28 cellular contexts compared by ENCODE assay signal in the genomic region with DNA sequence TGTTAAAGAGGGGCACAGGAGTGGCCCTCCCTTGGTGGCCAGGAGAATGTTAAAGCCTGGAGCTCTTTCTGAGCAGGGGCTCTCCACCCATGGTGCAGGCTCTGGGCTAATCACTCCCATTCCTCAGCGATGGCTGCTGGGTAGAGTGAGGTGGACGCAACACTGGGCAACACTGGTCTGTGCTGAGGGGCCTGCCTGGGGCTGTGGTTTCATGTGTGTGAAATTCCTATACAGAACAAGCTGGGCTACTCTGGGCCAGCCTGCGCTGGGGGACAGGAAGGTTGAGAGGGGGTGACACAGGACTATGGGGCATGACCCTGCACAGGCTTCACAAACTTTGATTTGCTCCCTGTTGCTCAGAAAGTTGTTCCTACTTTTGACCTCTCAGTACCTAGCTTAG.
DNase-seq lines count a peak whose midpoint lies in the region; ATAC-seq and TF ChIP-seq lines count a peak whose summit lies in the region.
"Had no signal": no experiment of that assay in that cellular context is flagged by ENCODE, and none has a peak within 500 bp of the region (broad histone marks: within the 10 kb centered on the region; RNA-seq: fewer than 3 reads in every experiment).

No MANE protein-coding gene starts in this region.

- ATAC-seq in thoracic aorta (ENCODE audit: insufficient number of reproducible peaks, low FRiP score, low read depth) (no peak), HG02678 (IDR thresholded peaks at IDR 0.05; ENCODE audit: unreplicated experiment) (no peak)
- no peak for ATAC-seq in naive thymus-derived CD8-positive, alpha-beta T cell
- ATAC-seq: CD8-positive, alpha-beta T cell; foreskin keratinocyte; stimulated activated naive B cell treated with anti-CD40 and anti-IgM and Interleukin-4, amounts not matched to agents 10 μg/mL and 1 μg/mL and 100 μg/mL, for 72 hours had no signal

- H3K36me3 ChIP-seq in HUES48 (ENCODE audit: control insufficient read depth, insufficient read depth, low read length) = no peaks in the 10 kb centered on the region
- H3K36me3 ChIP-seq in thoracic aorta = no peaks in the 10 kb centered on the region
- no peaks in the 10 kb centered on the region for H3K36me3 ChIP-seq in Karpas-422 (ENCODE audit: insufficient read depth, low read length)
- H3K36me3 ChIP-seq: esophagus squamous epithelium, suprapubic skin, uterus had no signal

- H2AFZ ChIP-seq in Karpas-422 (ENCODE audit: low read length) = no peak overlapping the region

- no peak overlapping the region for H3K4me3 Mint-ChIP-seq in naive thymus-derived CD8-positive, alpha-beta T cell
- H3K4me3 Mint-ChIP-seq: activated CD4-positive, alpha-beta T cell treated with anti-CD3 and anti-CD28 coated beads, Interleukin-2, amount 10 ng/mL, durations not matched to agents 24 days and 14 days; activated naive CD8-positive, alpha-beta T cell; B cell; CD8-positive, alpha-beta T cell; dendritic cell treated with granulocyte-macrophage colony-stimulating factor and Interleukin-4, amounts not matched to agents 40 ng/mL and 50 ng/mL, for 4 days; nephron; stimulated activated naive B cell treated with anti-CD40 and anti-IgM and Interleukin-4, amounts not matched to agents 10 μg/mL and 1 μg/mL and 100 μg/mL, for 72 hours had no signal

- H3K4me1 Mint-ChIP-seq in naive thymus-derived CD8-positive, alpha-beta T cell = peaks cover 16 to 30% (median 20%) of the 10 kb centered on the region in 4 donors
- H3K4me1 Mint-ChIP-seq: activated CD4-positive, alpha-beta T cell treated with anti-CD3 and anti-CD28 coated beads, Interleukin-2, amount 10 ng/mL, durations not matched to agents 24 days and 14 days had no signal

- no peaks in the 10 kb centered on the region for H3K79me2 ChIP-seq in Karpas-422 (ENCODE audit: low read length)

- H3K27ac Mint-ChIP-seq in naive thymus-derived CD8-positive, alpha-beta T cell = no peak overlapping the region
- H3K27ac Mint-ChIP-seq: activated CD4-positive, alpha-beta T cell treated with anti-CD3 and anti-CD28 coated beads, Interleukin-2, amount 10 ng/mL, durations not matched to agents 24 days and 14 days; activated naive CD8-positive, alpha-beta T cell; B cell; CD8-positive, alpha-beta T cell; dendritic cell treated with granulocyte-macrophage colony-stimulating factor and Interleukin-4, amounts not matched to agents 40 ng/mL and 50 ng/mL, for 4 days; stimulated activated naive B cell treated with anti-CD40 and anti-IgM and Interleukin-4, amounts not matched to agents 10 μg/mL and 1 μg/mL and 100 μg/mL, for 72 hours had no signal

- H3K36me3 Mint-ChIP-seq in naive thymus-derived CD8-positive, alpha-beta T cell = peaks cover 0 to 8% (median 3%) of the 10 kb centered on the region in 3 donors
- H3K36me3 Mint-ChIP-seq: stimulated activated naive B cell treated with anti-CD40 and anti-IgM and Interleukin-4, amounts not matched to agents 10 μg/mL and 1 μg/mL and 100 μg/mL, for 72 hours had no signal

- H3K27me3 ChIP-seq in HUES48 (ENCODE audit: control insufficient read depth, insufficient read depth, low read length) (no peaks in the 10 kb centered on the region), layer of hippocampus (ENCODE audit: control insufficient read depth, insufficient read depth, low read length) (no peaks in the 10 kb centered on the region), thoracic aorta (replicated peaks; ENCODE audit: insufficient read depth) (no peaks in the 10 kb centered on the region), Karpas-422 (ENCODE audit: low read length) (no peaks in the 10 kb centered on the region)
- H3K27me3 ChIP-seq: esophagus squamous epithelium, foreskin keratinocyte, suprapubic skin, uterus had no signal

- H3K4me1 ChIP-seq in HUES48 (ENCODE audit: control insufficient read depth, insufficient read depth, low read length) = peaks cover 38% of the 10 kb centered on the region
- H3K4me1 ChIP-seq in thoracic aorta (ENCODE audit: control insufficient read depth in 1 of 2, low read depth in 2 of 2) = peaks cover 28 to 52% of the 10 kb centered on the region in 2 donors
- H3K4me1 ChIP-seq in Karpas-422 (ENCODE audit: low read length) = no peaks in the 10 kb centered on the region
- H3K4me1 ChIP-seq: foreskin keratinocyte, uterus had no signal

- H3K9me2 ChIP-seq in Karpas-422 (replicated peaks; ENCODE audit: insufficient read depth, low read length) = no peaks in the 10 kb centered on the region

- POLR2A ChIA-PET in naive thymus-derived CD8-positive, alpha-beta T cell (lab: Charles Lee) = no interaction called here

- H3K27ac ChIP-seq in HUES48 (ENCODE audit: low read depth, low read length) (peak overlapping the region; percentile 73), caudate nucleus (ENCODE audit: low read depth, low read length) (peak overlapping the region; percentile 33), layer of hippocampus (ENCODE audit: low read depth, low read length) (peak overlapping the region; percentile 69), thoracic aorta (peak overlapping the region; percentile 67 to 73), Karpas-422 (ENCODE audit: low read length) (no peak overlapping the region)
- H3K27ac ChIP-seq: esophagus squamous epithelium, foreskin keratinocyte, suprapubic skin, VCaP had no signal

- H3K4me3 ChIP-seq in HUES48 (ENCODE audit: low read depth, low read length) (no peak overlapping the region), thoracic aorta (peak overlapping the region; percentile 32), Karpas-422 (ENCODE audit: low read length) (no peak overlapping the region)
- H3K4me3 ChIP-seq: esophagus squamous epithelium, lung, suprapubic skin, uterus had no signal

- no peak for TF ChIP-seq CTCF in thoracic aorta (IDR thresholded peaks at IDR 0.05)

- H3K9ac ChIP-seq in HUES48 (ENCODE audit: low read depth, low read length) (no peak overlapping the region), Karpas-422 (ENCODE audit: low read length) (no peak overlapping the region)

- H3K4me2 ChIP-seq in Karpas-422 (ENCODE audit: low read depth, low read length, poor library complexity, severe bottlenecking) = no peak overlapping the region

- DNase-seq in caudate nucleus (lab: John Stamatoyannopoulos, UW) (no peak), thoracic aorta (ENCODE audit: low spot score) (no peak), Karpas-422 (no peak)
- no peak for DNase-seq in naive thymus-derived CD8-positive, alpha-beta T cell
- DNase-seq: ACHN; activated CD4-positive, alpha-beta T cell treated with anti-CD3 and anti-CD28 coated beads, Interleukin-2, amount 10 ng/mL, durations not matched to agents 24 days and 14 days; activated effector memory CD4-positive, alpha-beta T cell treated with Interleukin-2 at 50 U/mL for 16 hours; activated T-cell treated with anti-CD3 and anti-CD28 coated beads, Interleukin-2, amount 50 U/mL, for 1 hour; CD8-positive, alpha-beta T cell; esophagus squamous epithelium; foreskin keratinocyte; H7; IMR-90; kidney glomerular epithelial cell; small intestine; stimulated activated naive B cell treated with anti-CD40 and anti-IgM and Interleukin-4, amounts not matched to agents 10 μg/mL and 1 μg/mL and 100 μg/mL, for 72 hours; SW 1271; uterus had no signal

- H3K9me3 ChIP-seq in HUES48 (ENCODE audit: control insufficient read depth, insufficient read depth, low read length) (no peaks in the 10 kb centered on the region), thoracic aorta (no peaks in the 10 kb centered on the region), Karpas-422 (ENCODE audit: low read length) (no peaks in the 10 kb centered on the region)
- H3K9me3 ChIP-seq: esophagus squamous epithelium, suprapubic skin, uterus had no signal

- no peaks in the 10 kb centered on the region for H3K27me3 Mint-ChIP-seq in naive thymus-derived CD8-positive, alpha-beta T cell
- H3K27me3 Mint-ChIP-seq: activated CD4-positive, alpha-beta T cell treated with anti-CD3 and anti-CD28 coated beads, Interleukin-2, amount 10 ng/mL, durations not matched to agents 24 days and 14 days; activated naive CD8-positive, alpha-beta T cell; B cell; dendritic cell treated with granulocyte-macrophage colony-stimulating factor and Interleukin-4, amounts not matched to agents 40 ng/mL and 50 ng/mL, for 4 days; stimulated activated naive B cell treated with anti-CD40 and anti-IgM and Interleukin-4, amounts not matched to agents 10 μg/mL and 1 μg/mL and 100 μg/mL, for 72 hours had no signal

- no peaks in the 10 kb centered on the region for H3K9me3 Mint-ChIP-seq in naive thymus-derived CD8-positive, alpha-beta T cell
- H3K9me3 Mint-ChIP-seq: activated CD4-positive, alpha-beta T cell treated with anti-CD3 and anti-CD28 coated beads, Interleukin-2, amount 10 ng/mL, durations not matched to agents 24 days and 14 days; CD8-positive, alpha-beta T cell; dendritic cell treated with granulocyte-macrophage colony-stimulating factor and Interleukin-4, amounts not matched to agents 40 ng/mL and 50 ng/mL, for 4 days; nephron; stimulated activated naive B cell treated with anti-CD40 and anti-IgM and Interleukin-4, amounts not matched to agents 10 μg/mL and 1 μg/mL and 100 μg/mL, for 72 hours had no signal

- H4K20me1 ChIP-seq in Karpas-422 (ENCODE audit: insufficient read depth, low read depth, low read length) = 0 out of 2 replicates have a peak, but pooled peaks cover 3% of the 10 kb centered on the region
